ENCODE assay signal across 1 cellular context in the genomic region with DNA sequence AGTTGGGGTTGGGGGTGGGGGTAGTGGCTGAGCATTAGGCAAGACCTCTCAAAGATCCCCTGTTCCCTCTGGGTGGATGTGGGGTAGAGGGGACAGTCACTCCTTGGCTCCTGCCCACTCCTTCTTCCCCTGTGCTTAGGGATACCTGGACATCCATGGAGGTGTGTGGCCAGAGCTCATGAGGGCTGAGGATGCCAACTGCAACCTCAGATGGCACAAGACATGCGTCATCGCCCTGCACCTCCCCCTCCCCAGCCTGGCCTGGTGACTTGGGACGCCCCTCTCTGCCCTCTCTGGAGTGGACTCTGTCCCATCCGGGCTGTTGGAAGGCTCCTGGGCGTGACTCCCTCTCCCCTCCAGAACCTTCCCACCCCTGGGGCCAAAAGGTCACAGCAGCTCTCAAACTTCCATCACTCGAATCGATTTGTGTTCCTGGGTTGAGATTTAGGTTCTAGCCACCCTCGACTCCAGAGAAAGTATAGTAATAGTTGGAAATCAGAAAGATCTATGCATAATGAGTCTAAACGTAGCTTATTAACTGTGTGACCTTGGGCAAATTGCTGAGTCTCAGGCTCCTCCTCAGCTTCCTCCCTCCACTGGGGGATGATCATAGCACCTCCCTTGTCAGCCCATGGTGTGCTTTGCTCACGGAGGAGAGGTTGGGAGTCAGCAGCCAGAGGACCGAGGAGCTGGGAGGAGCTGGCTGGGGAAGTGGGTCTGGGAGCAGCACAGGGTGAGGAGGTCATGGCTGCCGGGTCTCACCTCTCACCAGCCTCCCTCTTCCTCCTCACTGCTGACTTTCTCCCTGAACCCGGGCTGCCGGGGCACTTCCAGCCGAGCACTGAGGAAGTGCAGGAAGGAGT.
TF ChIP-seq lines count a peak whose summit lies in the region.

No MANE protein-coding gene starts in this region.

TF ChIP-seq in K562, 482 proteins besides CTCF, POLR2A, EP300 and RAD21 (continued from another document and continues in another):
- TF ChIP-seq RERE (CRISPR knock-in tag; IDR thresholded peaks at IDR 0.05; ENCODE audit: borderline replicate concordance) (no peak), CHD1 (IDR thresholded peaks at IDR 0.05; ENCODE audit: low read length) (no peak), NFE2 (IDR thresholded peaks at IDR 0.05; ENCODE audit: low read depth) (peak; percentile 50; the same call in 1 of the 2 replicates), FOXJ3 (CRISPR knock-in tag; IDR thresholded peaks at IDR 0.05) (no peak), RCOR1 (IDR thresholded peaks at IDR 0.05; ENCODE audit: borderline replicate concordance in 1 of 2, low read depth in 2 of 2, low read length in 2 of 2) (peak in 1 of 2 experiments; percentile 75; a peak in 2 of 4 replicates), ZNF197 (CRISPR knock-in tag; IDR thresholded peaks at IDR 0.05; ENCODE audit: low read depth) (0 out of 2 replicates have a peak, but pooled peaks have one; percentile 62), NFRKB (IDR thresholded peaks at IDR 0.05; ENCODE audit: low read depth) (no peak; the same call in 1 of the 2 replicates), CUX1 (CRISPR knock-in tag; IDR thresholded peaks at IDR 0.05) (no peak), KAT2B (IDR thresholded peaks at IDR 0.05; ENCODE audit: low read depth, low read length) (no peak), MECOM (CRISPR knock-in tag; IDR thresholded peaks at IDR 0.05) (no peak), KDM2B (CRISPR knock-in tag; IDR thresholded peaks at IDR 0.05) (no peak), PHB (CRISPR knock-in tag; IDR thresholded peaks at IDR 0.05) (no peak), DDX20 (tag; IDR thresholded peaks at IDR 0.05; ENCODE audit: low read depth) (no peak), SRSF3 (IDR thresholded peaks at IDR 0.05; ENCODE audit: insufficient read depth, low read length) (no peak), HIVEP1 (CRISPR knock-in tag; IDR thresholded peaks at IDR 0.05) (no peak), SAFB (IDR thresholded peaks at IDR 0.05; ENCODE audit: borderline replicate concordance, low read depth, low read length) (no peak), YY1 (IDR thresholded peaks at IDR 0.05; ENCODE audit: borderline replicate concordance in 1 of 3, control insufficient read depth in 1 of 3, extremely low read depth in 1 of 3, insufficient read depth in 3 of 3, insufficient read length in 1 of 3, insufficient replicate concordance in 2 of 3, low read depth in 1 of 3, low read length in 2 of 3) (peak in 1 of 3 experiments; percentile 56), ZNF384 (IDR thresholded peaks at IDR 0.05; ENCODE audit: low read depth, low read length) (no peak), ZNF668 (CRISPR knock-in tag; IDR thresholded peaks at IDR 0.05) (0 out of 2 replicates have a peak, but pooled peaks have one; percentile 20), HDAC6 (IDR thresholded peaks at IDR 0.05; ENCODE audit: low read depth, low read length) (no peak)
- TF ChIP-seq, protein P1, sequence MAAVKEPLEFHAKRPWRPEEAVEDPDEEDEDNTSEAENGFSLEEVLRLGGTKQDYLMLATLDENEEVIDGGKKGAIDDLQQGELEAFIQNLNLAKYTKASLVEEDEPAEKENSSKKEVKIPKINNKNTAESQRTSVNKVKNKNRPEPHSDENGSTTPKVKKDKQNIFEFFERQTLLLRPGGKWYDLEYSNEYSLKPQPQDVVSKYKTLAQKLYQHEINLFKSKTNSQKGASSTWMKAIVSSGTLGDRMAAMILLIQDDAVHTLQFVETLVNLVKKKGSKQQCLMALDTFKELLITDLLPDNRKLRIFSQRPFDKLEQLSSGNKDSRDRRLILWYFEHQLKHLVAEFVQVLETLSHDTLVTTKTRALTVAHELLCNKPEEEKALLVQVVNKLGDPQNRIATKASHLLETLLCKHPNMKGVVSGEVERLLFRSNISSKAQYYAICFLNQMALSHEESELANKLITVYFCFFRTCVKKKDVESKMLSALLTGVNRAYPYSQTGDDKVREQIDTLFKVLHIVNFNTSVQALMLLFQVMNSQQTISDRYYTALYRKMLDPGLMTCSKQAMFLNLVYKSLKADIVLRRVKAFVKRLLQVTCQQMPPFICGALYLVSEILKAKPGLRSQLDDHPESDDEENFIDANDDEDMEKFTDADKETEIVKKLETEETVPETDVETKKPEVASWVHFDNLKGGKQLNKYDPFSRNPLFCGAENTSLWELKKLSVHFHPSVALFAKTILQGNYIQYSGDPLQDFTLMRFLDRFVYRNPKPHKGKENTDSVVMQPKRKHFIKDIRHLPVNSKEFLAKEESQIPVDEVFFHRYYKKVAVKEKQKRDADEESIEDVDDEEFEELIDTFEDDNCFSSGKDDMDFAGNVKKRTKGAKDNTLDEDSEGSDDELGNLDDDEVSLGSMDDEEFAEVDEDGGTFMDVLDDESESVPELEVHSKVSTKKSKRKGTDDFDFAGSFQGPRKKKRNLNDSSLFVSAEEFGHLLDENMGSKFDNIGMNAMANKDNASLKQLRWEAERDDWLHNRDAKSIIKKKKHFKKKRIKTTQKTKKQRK (IDR thresholded peaks at IDR 0.05; ENCODE audit: borderline replicate concordance, low read depth, low read length) = no peak
- TF ChIP-seq, protein P2, sequence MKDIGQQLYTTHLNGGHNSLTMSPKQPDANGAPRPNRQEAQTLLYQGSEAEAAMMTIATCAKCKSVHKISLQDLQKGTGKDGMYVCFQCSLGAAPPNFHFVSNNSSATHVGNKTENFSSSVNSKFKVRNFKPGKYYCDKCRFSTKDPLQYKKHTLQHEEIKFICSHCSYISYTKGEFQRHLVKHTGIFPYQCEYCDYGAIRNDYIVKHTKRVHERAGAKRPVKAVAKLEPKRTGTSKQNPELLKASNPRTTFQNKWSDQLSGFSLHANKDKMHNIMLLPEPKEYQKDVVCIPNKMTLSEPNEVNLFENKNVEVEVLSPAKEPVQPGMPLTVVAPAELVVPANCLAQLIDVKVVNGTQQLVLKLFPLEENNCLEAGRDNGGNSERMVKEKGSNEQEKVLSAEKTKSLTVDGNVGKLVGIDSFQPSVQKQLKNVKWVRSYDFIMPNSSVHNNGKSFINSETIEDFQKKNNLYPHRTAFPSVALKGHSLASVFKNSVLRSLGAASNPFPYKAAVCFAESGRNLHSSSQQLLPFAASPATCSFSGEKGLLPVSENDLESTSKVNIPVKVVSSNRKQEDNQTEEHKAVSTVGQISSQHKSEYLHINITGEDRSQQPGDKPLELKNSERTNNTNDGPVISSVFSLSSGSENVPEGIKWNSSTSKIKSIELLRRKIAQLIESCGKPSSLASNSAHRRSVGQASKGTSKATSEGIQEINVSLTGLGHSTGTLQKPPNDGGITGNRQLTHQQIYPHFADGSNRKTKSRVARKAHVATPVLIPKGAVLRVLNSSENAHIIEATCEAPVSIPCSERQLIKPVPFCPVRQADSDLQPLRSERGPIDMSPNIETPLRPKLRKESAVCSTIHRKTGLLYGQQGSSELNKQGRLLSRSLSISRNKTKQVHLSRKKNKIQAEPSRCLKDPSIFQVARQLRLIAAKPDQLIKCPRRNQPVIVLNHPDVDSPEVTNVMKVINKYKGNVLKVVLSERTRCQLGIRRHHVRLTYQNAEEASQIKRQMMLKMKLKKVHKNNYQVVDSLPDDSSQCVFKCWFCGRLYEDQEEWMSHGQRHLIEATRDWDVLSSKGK (CRISPR knock-in tag; IDR thresholded peaks at IDR 0.05) = no peak
- TF ChIP-seq, protein P3, sequence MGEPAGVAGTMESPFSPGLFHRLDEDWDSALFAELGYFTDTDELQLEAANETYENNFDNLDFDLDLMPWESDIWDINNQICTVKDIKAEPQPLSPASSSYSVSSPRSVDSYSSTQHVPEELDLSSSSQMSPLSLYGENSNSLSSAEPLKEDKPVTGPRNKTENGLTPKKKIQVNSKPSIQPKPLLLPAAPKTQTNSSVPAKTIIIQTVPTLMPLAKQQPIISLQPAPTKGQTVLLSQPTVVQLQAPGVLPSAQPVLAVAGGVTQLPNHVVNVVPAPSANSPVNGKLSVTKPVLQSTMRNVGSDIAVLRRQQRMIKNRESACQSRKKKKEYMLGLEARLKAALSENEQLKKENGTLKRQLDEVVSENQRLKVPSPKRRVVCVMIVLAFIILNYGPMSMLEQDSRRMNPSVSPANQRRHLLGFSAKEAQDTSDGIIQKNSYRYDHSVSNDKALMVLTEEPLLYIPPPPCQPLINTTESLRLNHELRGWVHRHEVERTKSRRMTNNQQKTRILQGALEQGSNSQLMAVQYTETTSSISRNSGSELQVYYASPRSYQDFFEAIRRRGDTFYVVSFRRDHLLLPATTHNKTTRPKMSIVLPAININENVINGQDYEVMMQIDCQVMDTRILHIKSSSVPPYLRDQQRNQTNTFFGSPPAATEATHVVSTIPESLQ (CRISPR knock-in tag; IDR thresholded peaks at IDR 0.05) = no peak
